ENCODE assay signal across 8 cellular contexts in genomic region chr1:246907472-246907871, GRCh38. TPM values are rescaled to one million over a fixed set of nuclear protein-coding genes. Genes with fewer than 3 reads are reported as not detected.
DNase-seq lines count a peak whose midpoint lies in the region; ATAC-seq and TF ChIP-seq lines count a peak whose summit lies in the region.

No MANE protein-coding gene starts in this region.

- POLR2A ChIA-PET in SK-N-SH (lab: Yijun Ruan, JAX), result interaction anchor here (1.1 kb wide), 1 partner anchor 171 kb away, joined by 3 read pairs; the partner anchor contains the start of gene ZNF670

- peak; percentile 73 for TF ChIP-seq RAD21 in SK-N-SH (IDR thresholded peaks at IDR 0.05; ENCODE audit: low read length)

- peaks cover 5% of the 10 kb centered on the region; the same call in 1 of the 2 replicates for H4K20me1 ChIP-seq in SK-N-SH (ENCODE audit: insufficient read depth)

- no peaks in the 10 kb centered on the region for H3K9me2 ChIP-seq in SK-N-SH

- DNase-seq in NCI-H2196 (lab: John Stamatoyannopoulos, UW; ENCODE audit: unreplicated experiment), result peak; percentile 8
- DNase-seq in NCI-H2196 treated with DMSO at 0.1 percent for 48 hours (lab: John Stamatoyannopoulos, UW; ENCODE audit: unreplicated experiment), result no peak
- DNase-seq in SK-N-SH, result peak; percentile 26
- DNase-seq in foreskin melanocyte, result peak; percentile 29
- DNase-seq in retina, result peak; percentile 8
- DNase-seq in aorta, result no peak

- peaks cover 53% of the 10 kb centered on the region for H3K79me2 ChIP-seq in SK-N-SH (ENCODE audit: insufficient read depth)

- WGBS in SK-N-SH (ENCODE audit: low lambda C conversion rate), result 94% methylated on average over 1 of the region's 1 CpG
- 77 to 86% methylated on average over 1 of the region's 1 CpG for WGBS in aorta, 2 donors

- peak; percentile 65 for TF ChIP-seq CTCF in SK-N-SH (IDR thresholded peaks at IDR 0.05)

- H3K4me3 ChIP-seq in SK-N-SH (ENCODE audit: low read depth in 2 of 2, low read length in 1 of 2), result no peak overlapping the region
- H3K4me3 ChIP-seq in aorta (ENCODE audit: low read length in 2 of 2), result no peak overlapping the region

- no peak for TF ChIP-seq EP300 in SK-N-SH (IDR thresholded peaks at IDR 0.05; ENCODE audit: borderline replicate concordance in 1 of 2, low read depth in 1 of 2, low read length in 1 of 2)

- H3K36me3 ChIP-seq in SK-N-SH (replicated peaks in 1 of 2; ENCODE audit: control insufficient read depth in 1 of 2, insufficient read depth in 2 of 2, low read length in 1 of 2) (peaks cover 77 to 89% of the 10 kb centered on the region in 2 experiments), aorta (ENCODE audit: control insufficient read depth in 1 of 2, insufficient read depth in 2 of 2, low read length in 1 of 2) (peaks cover 5 to 10% of the 10 kb centered on the region in 2 donors)

- CTCF ChIA-PET in SK-N-SH (lab: Yijun Ruan, JAX), result interaction anchor here (0.6 to 2.5 kb wide), 10 partner anchors 9 to 465 kb away, joined by 3 to 14 read pairs (median 3); partner anchors contain the start of gene ZNF670

- H3K4me1 ChIP-seq in SK-N-SH (ENCODE audit: control insufficient read depth in 1 of 2, insufficient read depth in 2 of 2, low read depth in 1 of 2, low read length in 1 of 2) (no peaks in the 10 kb centered on the region; a peak in 1 of 4 replicates), aorta (ENCODE audit: control insufficient read depth in 1 of 2, insufficient read depth in 2 of 2, low read length in 2 of 2) (no peaks in the 10 kb centered on the region)

- no peak overlapping the region for H2AFZ ChIP-seq in SK-N-SH (ENCODE audit: low read depth)

- intact Hi-C loops in aorta (cut with DNase I), result loop anchor here in 1 of 2 donors (5.0 kb wide), 1 partner anchor 65 kb away; no protein-coding TSS in a partner anchor

- H3K9me3 ChIP-seq in SK-N-SH (no peaks in the 10 kb centered on the region), aorta (ENCODE audit: control insufficient read depth, low read length) (no peaks in the 10 kb centered on the region)

- ATAC-seq in HG03378 (IDR thresholded peaks at IDR 0.05; ENCODE audit: unreplicated experiment) (peak; percentile 54), GM21526 (IDR thresholded peaks at IDR 0.05; ENCODE audit: low FRiP score, unreplicated experiment) (no peak), aorta (ENCODE audit: low FRiP score) (no peak)

- peaks cover 3% of the 10 kb centered on the region for H3F3A ChIP-seq in SK-N-SH (replicated peaks; ENCODE audit: insufficient read depth)

- no peaks in the 10 kb centered on the region for H3K27me3 ChIP-seq in SK-N-SH (ENCODE audit: insufficient read depth)
- H3K27me3 ChIP-seq in aorta (ENCODE audit: control insufficient read depth in 1 of 2, insufficient read depth in 2 of 2, low read length in 1 of 2), result no peaks in the 10 kb centered on the region

- H3K4me2 ChIP-seq in SK-N-SH, result no peak overlapping the region

- H3K9ac ChIP-seq in SK-N-SH, result no peak overlapping the region

- no peak overlapping the region; a peak in 1 of 4 replicates for H3K27ac ChIP-seq in SK-N-SH (ENCODE audit: low read depth in 2 of 2, low read length in 1 of 2)
- H3K27ac ChIP-seq in aorta (ENCODE audit: low read depth in 1 of 2, low read length in 2 of 2), result no peak overlapping the region

TF ChIP-seq in SK-N-SH, 30 proteins besides CTCF, POLR2A, EP300 and RAD21:
- TF ChIP-seq TEAD4 (IDR thresholded peaks at IDR 0.05; ENCODE audit: borderline replicate concordance, insufficient read depth) (no peak), SMC3 (IDR thresholded peaks at IDR 0.05; ENCODE audit: low read depth, low read length) (peak; percentile 28; the same call in 1 of the 2 replicates)
TF ChIP-seq in SK-N-SH: peak in this region for 1.

RNA-seq across cellular contexts. Expression of gene AHCTF1, which starts 24.3 kb away (rescaled TPM):
- 8.5 and 10.0 TPM in 2 replicates for polyA plus RNA-seq in SK-N-SH (2012; rRNA removed)
- polyA plus RNA-seq in SK-N-SH (2012; cell fraction: cytosol; rRNA removed), result 11.0 and 11.8 TPM in 2 replicates
- polyA plus RNA-seq in SK-N-SH (2012; cell fraction: nucleus; rRNA removed), result 10.4 and 24.0 TPM in 2 replicates
- 10 to 100 TPM; 31.5 to 32.4 TPM for total RNA-seq in aorta
- 10 to 100 TPM in 1 of 2 donors, 1 to 10 TPM in 1; 7.5 to 13.7 TPM for polyA plus RNA-seq in aorta

Comparison
In these comparisons a context has a peak if more than half of its experiments do, and no peak if none do; other contexts are left out.
1. DNase-seq: peak in NCI-H2196 (single experiment), SK-N-SH (single experiment), foreskin melanocyte (single experiment) and retina (single experiment); none in NCI-H2196 treated with DMSO at 0.1 percent for 48 hours (single experiment) and aorta (0 of 2).